Comparison of ENCODE assay signal across 33 cellular contexts in genomic region chr9:20037699-20038098, GRCh38.
"Had no signal": no experiment of that assay in that cellular context is flagged by ENCODE, and none has a peak within 500 bp of the region (broad histone marks: within the 10 kb centered on the region; RNA-seq: fewer than 3 reads in every experiment).

No MANE protein-coding gene starts in this region.

- H3K9me3 ChIP-seq: adrenal gland, ascending aorta, body of pancreas, breast epithelium had no signal

- H3K4me1 ChIP-seq: adrenal gland, ascending aorta, body of pancreas, breast epithelium had no signal

- H3K36me3 ChIP-seq: adrenal gland, ascending aorta, brain microvascular endothelial cell, breast epithelium, cardiac muscle cell had no signal

- H3K27ac ChIP-seq: adrenal gland, ascending aorta, body of pancreas, brain microvascular endothelial cell, breast epithelium, cardiac muscle cell had no signal

- ATAC-seq: activated naive CD4-positive, alpha-beta T cell treated with anti-CD3 and anti-CD28 coated beads, Interleukin-2, amount 50 U/mL, for 72 hours; activated naive CD8-positive, alpha-beta T cell treated with anti-CD3 and anti-CD28 coated beads, Interleukin-2, amount 50 U/mL, for 24 hours; activated T-cell treated with anti-CD3 and anti-CD28 coated beads, Interleukin-2, amount 50 U/mL, for 4 hours; activated T-cell treated with anti-CD3 and anti-CD28 coated beads, Interleukin-2, amount 50 U/mL, for 72 hours; activated T-helper 17 cell treated with anti-CD3 and anti-CD28 coated beads, Interleukin-2, amount 50 U/mL, for 72 hours; body of pancreas had no signal

- H3K4me3 ChIP-seq: adrenal gland, ascending aorta, body of pancreas, breast epithelium, cardiac muscle cell had no signal

- DNase-seq: activated effector memory CD4-positive, alpha-beta T cell treated with anti-CD3 and anti-CD28 coated beads, Interleukin-2, amount 50 U/mL, for 16 hours; activated effector memory CD4-positive, alpha-beta T cell treated with Interleukin-2 at 50 U/mL for 16 hours; activated gamma-delta T cell; activated gamma-delta T cell treated with Interleukin-2 at 50 U/mL for 16 hours; activated naive CD4-positive, alpha-beta T cell; activated naive CD4-positive, alpha-beta T cell treated with anti-CD3 and anti-CD28 coated beads for 36 hours; activated naive CD4-positive, alpha-beta T cell treated with anti-CD3 and anti-CD28 coated beads, Interleukin-2, amount 10 ng/mL, durations not matched to agents 7 days and 5 days; activated naive CD4-positive, alpha-beta T cell treated with anti-CD3 and anti-CD28 coated beads, Interleukin-2, amount 50 U/mL, for 16 hours; activated naive CD4-positive, alpha-beta T cell treated with Interleukin-2 at 50 U/mL for 16 hours; activated naive CD8-positive, alpha-beta T cell treated with anti-CD3 and anti-CD28 coated beads for 36 hours; activated naive CD8-positive, alpha-beta T cell treated with anti-CD3 and anti-CD28 coated beads, Interleukin-2, amount 10 ng/mL, durations not matched to agents 7 days and 5 days; activated naive CD8-positive, alpha-beta T cell treated with anti-CD3 and anti-CD28 coated beads, Interleukin-2, amount 50 U/mL, for 24 hours; activated T-cell treated with anti-CD3 and anti-CD28 coated beads, Interleukin-2, amount 50 U/mL, for 24 hours; activated T-cell treated with anti-CD3 and anti-CD28 coated beads, Interleukin-2, amount 50 U/mL, for 4 hours; activated T-cell treated with anti-CD3 and anti-CD28 coated beads, Interleukin-2, amount 50 U/mL, for 48 hours; activated T-cell treated with anti-CD3 and anti-CD28 coated beads, Interleukin-2, amount 50 U/mL, for 72 hours; adrenal gland; amniotic stem cell; amygdala; anterior cingulate cortex; aorta; body of pancreas; brain microvascular endothelial cell; caudate nucleus; central memory CD4-positive, alpha-beta T cell; cerebellar nuclear complex had no signal

- H3K27me3 ChIP-seq: adrenal gland, ascending aorta, body of pancreas, brain microvascular endothelial cell, breast epithelium, cardiac muscle cell had no signal

- FAIRE-seq: astrocyte, bronchial epithelial cell had no signal
